21 cellular contexts compared by ENCODE assay signal in the genomic region with DNA sequence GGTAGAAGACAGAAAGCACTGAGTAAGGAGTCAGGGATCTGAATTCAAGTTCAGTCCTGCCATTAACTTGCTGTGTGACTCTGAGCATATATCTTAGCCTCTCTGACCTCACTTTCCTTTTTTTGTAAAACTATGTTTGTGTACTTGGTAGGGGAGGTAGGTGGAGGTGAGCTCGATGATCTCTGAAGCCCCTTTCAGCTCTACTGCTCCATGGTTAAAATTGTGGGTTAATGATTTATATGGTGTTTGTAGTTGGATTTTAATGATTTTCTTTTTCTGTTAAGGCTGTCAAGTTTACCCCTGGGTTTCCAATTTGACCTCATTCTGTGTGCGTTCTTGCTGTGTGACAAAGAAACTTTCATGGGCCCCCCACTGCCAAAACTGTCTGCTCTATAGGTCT.
A peak's percentile ranks its signal among the peaks of the same experiment; 100 is the strongest.
DNase-seq lines count a peak whose midpoint lies in the region; ATAC-seq, FAIRE-seq and TF ChIP-seq lines count a peak whose summit lies in the region.
"Had no signal": no experiment of that assay in that cellular context is flagged by ENCODE, and none has a peak within 500 bp of the region (broad histone marks: within the 10 kb centered on the region; RNA-seq: fewer than 3 reads in every experiment).

No MANE protein-coding gene starts in this region.

- H4K91ac ChIP-seq in IMR-90 (ENCODE audit: insufficient read depth, low read depth, low read length): no peak overlapping the region

- DNase-seq in IMR-90 (no peak), K562 (ENCODE audit: extremely low read depth in 1 of 4, low spot score in 3 of 4) (no peak), HepG2 (ENCODE audit: low spot score) (peak; percentile 34), SK-N-DZ (ENCODE audit: low spot score) (no peak), epidermal melanocyte (ENCODE audit: insufficient read length, low spot score) (no peak)
- DNase-seq: ACHN; BE2C; C1 segment of cervical spinal cord; CD4-positive, CD25-positive, alpha-beta regulatory T cell; CD8-positive, alpha-beta memory T cell; COR-L47; DMS 273 treated with DMSO at 0.1 percent for 48 hours; DMS79; GDM1 had no signal

- in situ Hi-C loops in IMR-90 (cut with MboI; ENCODE audit: low sequenced_read_pairs) (no loop called here), K562 (cut with MboI) (no loop called here), HepG2 (cut with HindIII; ENCODE audit: extremely low pct_ligation_motif_present, low pct_unique_long_range_greater_than_20kb) (no loop called here)

- H2AFZ ChIP-seq in IMR-90 (replicated peaks; ENCODE audit: low read length, poor library complexity) (no peak overlapping the region), K562 (ENCODE audit: low read depth, low read length) (no peak overlapping the region), HepG2 (ENCODE audit: low read length) (no peak overlapping the region)

- H3K79me2 ChIP-seq in K562 (ENCODE audit: control insufficient read depth, insufficient read depth, low read length) (no peaks in the 10 kb centered on the region), HepG2 (ENCODE audit: insufficient read depth, low read length) (no peaks in the 10 kb centered on the region)

- peaks cover 21% of the 10 kb centered on the region for H3K4me1 Mint-ChIP-seq in nephron
- H3K4me1 Mint-ChIP-seq: CD4-positive, CD25-positive, alpha-beta regulatory T cell; CD8-positive, alpha-beta memory T cell had no signal

- no peak overlapping the region for H2BK120ac ChIP-seq in IMR-90 (ENCODE audit: low read depth, low read length)

- peak overlapping the region; percentile 55 to 76 (median 71) for H3K27ac Mint-ChIP-seq in nephron
- H3K27ac Mint-ChIP-seq: CD4-positive, CD25-positive, alpha-beta regulatory T cell; CD8-positive, alpha-beta memory T cell had no signal

- no peak overlapping the region for H3K4me2 ChIP-seq in IMR-90 (ENCODE audit: low read depth, low read length)
- no peak overlapping the region for H3K4me2 ChIP-seq in K562 (ENCODE audit: insufficient read depth, low read length)
- H3K4me2 ChIP-seq in HepG2 (ENCODE audit: low read depth, low read length): no peak overlapping the region; the same call in 1 of the 2 replicates

- H2BK20ac ChIP-seq in IMR-90 (ENCODE audit: low read depth, low read length): no peak overlapping the region

- TF ChIP-seq CTCF in IMR-90 (conservative IDR thresholded peaks at IDR 0.05; ENCODE audit: low read depth, low read length) (no peak), K562 (IDR thresholded peaks at IDR 0.05 in 2 of 3, conservative IDR thresholded peaks at IDR 0.05 in 1 of 3; ENCODE audit: insufficient read depth in 2 of 3, low read depth in 1 of 3, low read length in 3 of 3) (no peak), HepG2 (CRISPR knock-in tag; IDR thresholded peaks at IDR 0.05) (no peak), nephron (IDR thresholded peaks at IDR 0.05; ENCODE audit: unreplicated experiment in 3 of 3) (no peak)

- H3K4me3 ChIP-seq in IMR-90 (ENCODE audit: insufficient read depth, low read depth, low read length) (no peak overlapping the region), K562 (no peak overlapping the region), HepG2 (replicated peaks in 1 of 3; ENCODE audit: insufficient read depth in 1 of 3, low read depth in 2 of 3, low read length in 3 of 3) (no peak overlapping the region)
- H3K4me3 ChIP-seq: HAP-1 had no signal

- H3K18ac ChIP-seq in IMR-90 (ENCODE audit: low read depth, low read length): no peak overlapping the region

- H3K36me3 Mint-ChIP-seq in nephron (ENCODE audit: low read depth): no peaks in the 10 kb centered on the region
- H3K36me3 Mint-ChIP-seq: CD4-positive, CD25-positive, alpha-beta regulatory T cell had no signal

- BruUV-seq in IMR-90 (replicated peaks; lab: Mats Ljungman, UMichigan) (no TSS peak), K562 (replicated peaks; lab: Mats Ljungman, UMichigan) (no TSS peak), HepG2 (replicated peaks; lab: Mats Ljungman, UMichigan) (no TSS peak)

- H2BK5ac ChIP-seq in IMR-90 (ENCODE audit: low read depth, low read length, poor library complexity, severe bottlenecking): no peak overlapping the region

- FAIRE-seq in K562 (lab: Jason Lieb, UNC) (no peak), HepG2 (lab: Jason Lieb, UNC) (peak; percentile 71)
- FAIRE-seq: GM12892, GM18507, H1 had no signal

- H3K36me3 ChIP-seq in IMR-90 (ENCODE audit: control insufficient read depth, insufficient read depth, low read length) (no peaks in the 10 kb centered on the region), K562 (ENCODE audit: control insufficient read depth, insufficient read depth, low read length) (no peaks in the 10 kb centered on the region), HepG2 (replicated peaks in 1 of 2; ENCODE audit: control insufficient read depth in 1 of 2, insufficient read depth in 2 of 2, low read length in 2 of 2) (peaks cover 5 to 19% of the 10 kb centered on the region in 2 experiments; a peak in 4 of 5 replicates)
- H3K36me3 ChIP-seq: BE2C, HAP-1 had no signal

- TF ChIP-seq POLR2A in IMR-90 (IDR thresholded peaks at IDR 0.05; ENCODE audit: low read depth, low read length) (no peak), K562 (conservative IDR thresholded peaks at IDR 0.05) (no peak), HepG2 (IDR thresholded peaks at IDR 0.05; ENCODE audit: insufficient read depth in 1 of 2, low read depth in 2 of 2, low read length in 2 of 2) (no peak)

- no peak overlapping the region for H3K56ac ChIP-seq in IMR-90 (ENCODE audit: extremely low read depth, insufficient read depth, low read length)

- H3K14ac ChIP-seq in IMR-90 (replicated peaks; ENCODE audit: low read depth, low read length): peak overlapping the region; percentile 48; the same call in 1 of the 2 replicates

- no peak overlapping the region for H2AK9ac ChIP-seq in IMR-90 (replicated peaks; ENCODE audit: low read depth, low read length, poor library complexity)

- dilution Hi-C loops in IMR-90 (cut with HindIII; ENCODE audit: low sequenced_read_pairs, unreplicated experiment): no loop called here

- no peak for TF ChIP-seq RAD21 in IMR-90 (IDR thresholded peaks at IDR 0.05; ENCODE audit: low read length)
- TF ChIP-seq RAD21 in K562 (CRISPR knock-in tag; conservative IDR thresholded peaks at IDR 0.05 in 1 of 2, IDR thresholded peaks at IDR 0.05 in 1 of 2): no peak
- TF ChIP-seq RAD21 in HepG2 (CRISPR knock-in tag; IDR thresholded peaks at IDR 0.05): no peak

- ATAC-seq in IMR-90 (ENCODE audit: low read depth) (no peak), K562 (no peak), HepG2 (peak; percentile 79), HG02571 (IDR thresholded peaks at IDR 0.05; ENCODE audit: unreplicated experiment) (no peak), GM21529 (IDR thresholded peaks at IDR 0.05; ENCODE audit: unreplicated experiment) (no peak)

- no peak overlapping the region for H4K8ac ChIP-seq in IMR-90 (ENCODE audit: low read depth in 2 of 2, low read length in 2 of 2)

- H3K9me1 ChIP-seq in IMR-90 (ENCODE audit: insufficient read depth, low read length) (no peaks in the 10 kb centered on the region), K562 (ENCODE audit: control insufficient read depth, insufficient read depth, low read length) (no peaks in the 10 kb centered on the region)

- no peaks in the 10 kb centered on the region for H4K20me1 ChIP-seq in IMR-90 (ENCODE audit: insufficient read depth, low read length)
- no peaks in the 10 kb centered on the region for H4K20me1 ChIP-seq in K562 (replicated peaks; ENCODE audit: control insufficient read depth, insufficient read depth, low read length)
- H4K20me1 ChIP-seq in HepG2 (ENCODE audit: insufficient read depth, low read length): no peaks in the 10 kb centered on the region

- no peak overlapping the region for H3K27ac ChIP-seq in IMR-90 (ENCODE audit: insufficient read depth, low read length)
- H3K27ac ChIP-seq in K562 (ENCODE audit: extremely low read depth, low read depth, low read length): no peak overlapping the region
- no peak overlapping the region for H3K27ac ChIP-seq in HepG2 (ENCODE audit: extremely low read length, insufficient read depth, low read length)

- intact Hi-C loops in IMR-90 (cut with micrococcal nuclease) (loop anchor here (5.0 kb wide), 1 partner anchor 36 kb away; no protein-coding TSS in a partner anchor), K562 (cut with micrococcal nuclease) (no loop called here), HepG2 (cut with micrococcal nuclease; ENCODE audit: unreplicated experiment) (loop anchor here (2.0 kb wide), 1 partner anchor 125 kb away; a partner anchor contains a TSS)

- H3K9me3 ChIP-seq in IMR-90 (ENCODE audit: control insufficient read depth, insufficient read depth, low read length) (no peaks in the 10 kb centered on the region), K562 (replicated peaks; ENCODE audit: control insufficient read depth, insufficient read depth, low read depth, low read length) (no peaks in the 10 kb centered on the region), HepG2 (ENCODE audit: low read length) (no peaks in the 10 kb centered on the region)
- H3K9me3 ChIP-seq: BE2C, HAP-1 had no signal

- H3K79me1 ChIP-seq in IMR-90 (ENCODE audit: low read depth in 1 of 2, low read length in 2 of 2): no peaks in the 10 kb centered on the region

- H3K27me3 ChIP-seq in IMR-90 (ENCODE audit: control insufficient read depth, insufficient read depth, low read length) (peaks cover 4% of the 10 kb centered on the region), K562 (ENCODE audit: control insufficient read depth in 2 of 2, insufficient read depth in 2 of 2, low read length in 2 of 2) (no peaks in the 10 kb centered on the region), HepG2 (ENCODE audit: control insufficient read depth in 1 of 2, insufficient read depth in 2 of 2, low read length in 2 of 2) (no peaks in the 10 kb centered on the region)
- H3K27me3 ChIP-seq: BE2C had no signal

- TF ChIP-seq EP300 in K562 (IDR thresholded peaks at IDR 0.05; ENCODE audit: low read length) (no peak), HepG2 (IDR thresholded peaks at IDR 0.05; ENCODE audit: low read depth in 2 of 2, low read length in 2 of 2) (no peak), HepG2 (CRISPR knock-in tag; IDR thresholded peaks at IDR 0.05; ENCODE audit: borderline replicate concordance) (no peak)

- H2AK5ac ChIP-seq in IMR-90 (ENCODE audit: low read depth, low read length): no peak overlapping the region

- POLR2A ChIA-PET in IMR-90 (lab: Charles Lee; ENCODE audit: unreplicated experiment): no interaction called here
- POLR2A ChIA-PET in K562 (lab: Yijun Ruan, JAX): no interaction called here
- POLR2A ChIA-PET in HepG2 (lab: Yijun Ruan, JAX): interaction anchor here (0.7 kb wide), 1 partner anchor 137 kb away, joined by 3 read pairs; no protein-coding TSS in a partner anchor

- H3K9ac ChIP-seq in IMR-90 (ENCODE audit: low read depth, low read length) (no peak overlapping the region), K562 (ENCODE audit: insufficient read depth in 1 of 2, low read depth in 2 of 2, low read length in 2 of 2) (no peak overlapping the region), HepG2 (ENCODE audit: insufficient read depth, low read depth, low read length) (no peak overlapping the region)

- H3K4me3 Mint-ChIP-seq in nephron: no peak overlapping the region
- H3K4me3 Mint-ChIP-seq: CD4-positive, CD25-positive, alpha-beta regulatory T cell; CD8-positive, alpha-beta memory T cell had no signal

- CTCF ChIA-PET in IMR-90 (lab: Yijun Ruan, JAX): no interaction called here
- CTCF ChIA-PET in K562 (lab: Yijun Ruan, JAX; ENCODE audit: low intra/inter-chr PET ratio): no interaction called here
- CTCF ChIA-PET in HepG2 (lab: Yijun Ruan, JAX; ENCODE audit: low intra/inter-chr PET ratio, low total read pairs): no interaction called here

- H3K27me3 Mint-ChIP-seq in nephron (ENCODE audit: low read depth): no peaks in the 10 kb centered on the region

- H3K4ac ChIP-seq in IMR-90 (ENCODE audit: low read depth, low read length): no peak overlapping the region

- no peak overlapping the region for H3K23ac ChIP-seq in IMR-90 (ENCODE audit: low read depth, low read length)

- H3K4me1 ChIP-seq in IMR-90 (ENCODE audit: control insufficient read depth, insufficient read depth, low read length) (peaks cover 10% of the 10 kb centered on the region), K562 (replicated peaks in 1 of 2; ENCODE audit: control insufficient read depth in 2 of 2, insufficient read depth in 2 of 2, low read length in 2 of 2) (0 out of 5 replicates have a peak, but pooled peaks cover 3% of the 10 kb centered on the region in 2 experiments), HepG2 (ENCODE audit: insufficient read depth, low read length) (peaks cover 23% of the 10 kb centered on the region)
- H3K4me1 ChIP-seq: BE2C had no signal

- WGBS in IMR-90 (ENCODE audit: extremely low coverage in 2 of 2, insufficient read length in 1 of 2), 2 experiments: no CpG with 5 or more reads among the region's 2 CpGs
- WGBS in K562 (ENCODE audit: insufficient coverage, low coverage, missing lambda C conversion rate): 58% methylated on average over 2 of the region's 2 CpGs
- WGBS in HepG2 (ENCODE audit: low lambda C conversion rate): 2% methylated on average over 2 of the region's 2 CpGs

- H2BK15ac ChIP-seq in IMR-90 (ENCODE audit: low read depth, low read length): 0 out of 3 replicates have a peak overlapping the region, but pooled peaks have one; percentile 13

- no peak overlapping the region for H4K5ac ChIP-seq in IMR-90 (ENCODE audit: low read depth, low read length)

- H3K9me3 Mint-ChIP-seq in nephron: no peaks in the 10 kb centered on the region
- H3K9me3 Mint-ChIP-seq: CD8-positive, alpha-beta memory T cell had no signal
